ENCODE assay signal across 2 cellular contexts in the genomic region with DNA sequence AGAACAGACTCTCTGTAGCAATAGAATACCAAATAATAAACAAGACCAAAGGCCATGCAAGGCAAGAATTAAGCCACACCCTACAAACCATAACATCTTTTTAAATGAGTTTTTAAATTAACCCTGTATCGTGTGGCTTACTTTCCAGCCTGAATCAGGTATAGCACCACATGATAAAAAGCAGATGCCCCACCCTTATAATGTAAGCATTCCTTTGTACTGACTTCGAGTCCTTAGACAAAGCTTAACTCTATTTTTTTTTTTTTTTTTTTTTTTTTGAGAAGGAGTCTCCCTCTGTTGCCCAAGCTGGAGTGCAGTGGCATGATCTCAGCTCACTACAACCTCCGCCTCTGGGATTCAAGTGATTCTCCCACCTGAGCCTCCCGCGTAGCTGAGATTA.
TF ChIP-seq lines count a peak whose summit lies in the region.

No MANE protein-coding gene starts in this region.

TF ChIP-seq in HEK293T, 16 proteins besides CTCF, POLR2A, EP300 and RAD21:
- TF ChIP-seq HDGF (IDR thresholded peaks at IDR 0.05; ENCODE audit: borderline replicate concordance) = no peak
- peak; percentile 31; the same call in 1 of the 2 replicates for TF ChIP-seq ZNF384 (IDR thresholded peaks at IDR 0.05)

TF ChIP-seq in K562, 482 proteins besides CTCF, POLR2A, EP300 and RAD21:
- TF ChIP-seq MTA2 (IDR thresholded peaks at IDR 0.05; ENCODE audit: low read depth) (no peak), RNF2 (IDR thresholded peaks at IDR 0.05) (no peak), ZNF274 (IDR thresholded peaks at IDR 0.05; ENCODE audit: borderline replicate concordance, low read depth, low read length) (no peak), YY1 (IDR thresholded peaks at IDR 0.05; ENCODE audit: borderline replicate concordance in 1 of 3, control insufficient read depth in 1 of 3, extremely low read depth in 1 of 3, insufficient read depth in 3 of 3, insufficient read length in 1 of 3, insufficient replicate concordance in 2 of 3, low read depth in 1 of 3, low read length in 2 of 3) (no peak), AFF1 (IDR thresholded peaks at IDR 0.05; ENCODE audit: low read depth in 1 of 2, partially characterized antibody in 2 of 2) (no peak), CCNT2 (IDR thresholded peaks at IDR 0.05; ENCODE audit: borderline replicate concordance, extremely low read depth, insufficient read length, low read depth, low read length) (no peak), TBP (optimal IDR thresholded peaks at IDR 0.05; ENCODE audit: low read depth, low read length) (no peak), DDX20 (tag; IDR thresholded peaks at IDR 0.05; ENCODE audit: low read depth) (no peak), PHF8 (IDR thresholded peaks at IDR 0.05; ENCODE audit: borderline replicate concordance, low read length) (no peak), ZNF143 (CRISPR knock-in tag; IDR thresholded peaks at IDR 0.05) (no peak), ZKSCAN3 (CRISPR knock-in tag; IDR thresholded peaks at IDR 0.05) (no peak)
TF ChIP-seq in K562: peak in this region for 0.
